25 cellular contexts compared by ENCODE assay signal in genomic region chr9:104876587-104876986, GRCh38.
"Had no signal": no experiment of that assay in that cellular context is flagged by ENCODE, and none has a peak within 500 bp of the region (broad histone marks: within the 10 kb centered on the region; RNA-seq: fewer than 3 reads in every experiment).

No MANE protein-coding gene starts in this region.

- H3K79me2 ChIP-seq: parathyroid adenoma had no signal

- DNase-seq: colonic mucosa; effector CD8-positive, alpha-beta T cell; head of caudate nucleus; kidney; mucosa of descending colon; naive B cell; stimulated activated CD4-positive, alpha-beta T cell treated with anti-CD3 and anti-CD28 coated beads, Interleukin-2, amount 100 ng/mL, for 24 hours; stimulated activated CD4-positive, alpha-beta T cell treated with anti-CD3 and anti-CD28 coated beads, Interleukin-4, amount 100 ng/mL, for 24 hours; stimulated activated naive CD4-positive, alpha-beta T cell treated with Interleukin-2 at 50 U/mL for 16 hours; stomach; substantia nigra; testis; tibial artery; upper lobe of right lung; uterus had no signal

- H3K27ac ChIP-seq: colonic mucosa, neural progenitor cell, parathyroid adenoma, prostate gland, right atrium auricular region, stomach, testis, tibial artery, upper lobe of right lung, uterus had no signal

- H3K4me2 ChIP-seq: neural progenitor cell, smooth muscle cell had no signal

- H3K9me3 ChIP-seq: colonic mucosa, mucosa of descending colon, prostate gland, right atrium auricular region, stomach, testis, tibial artery, upper lobe of right lung, uterus had no signal

- H3K4me3 ChIP-seq: colonic mucosa, lung, mucosa of descending colon, neural progenitor cell, prostate gland, right atrium auricular region, smooth muscle cell, stomach, testis, tibial artery, upper lobe of right lung, uterus had no signal

- H3K9me3 Mint-ChIP-seq: dendritic cell treated with granulocyte-macrophage colony-stimulating factor and Interleukin-4, amounts not matched to agents 40 ng/mL and 50 ng/mL, for 4 days; memory B cell; natural killer cell treated with Interleukin-12 subunit alpha and Interleukin-12 subunit beta and Interleukin-15 and Interleukin-18, amount 100 ng/mL, for 72 hours; neural progenitor cell; stimulated activated effector memory CD8-positive, alpha-beta T cell treated with anti-CD3 and anti-CD28 coated beads, Interleukin-12 subunit alpha, Interleukin-12 subunit beta, amount 100 ng/mL, for 72 hours had no signal

- H2AFZ ChIP-seq: neural progenitor cell, parathyroid adenoma had no signal

- H3K36me3 Mint-ChIP-seq: natural killer cell treated with Interleukin-12 subunit alpha and Interleukin-12 subunit beta and Interleukin-15 and Interleukin-18, amount 100 ng/mL, for 72 hours; stimulated activated effector memory CD8-positive, alpha-beta T cell treated with anti-CD3 and anti-CD28 coated beads, Interleukin-12 subunit alpha, Interleukin-12 subunit beta, amount 100 ng/mL, for 72 hours had no signal

- H3K27me3 Mint-ChIP-seq: dendritic cell treated with granulocyte-macrophage colony-stimulating factor and Interleukin-4, amounts not matched to agents 40 ng/mL and 50 ng/mL, for 4 days; memory B cell; naive B cell; natural killer cell treated with Interleukin-12 subunit alpha and Interleukin-12 subunit beta and Interleukin-15 and Interleukin-18, amount 100 ng/mL, for 72 hours had no signal

- H3K27ac Mint-ChIP-seq: dendritic cell treated with granulocyte-macrophage colony-stimulating factor and Interleukin-4, amounts not matched to agents 40 ng/mL and 50 ng/mL, for 4 days; memory B cell; natural killer cell treated with Interleukin-12 subunit alpha and Interleukin-12 subunit beta and Interleukin-15 and Interleukin-18, amount 100 ng/mL, for 72 hours; stimulated activated effector memory CD8-positive, alpha-beta T cell treated with anti-CD3 and anti-CD28 coated beads, Interleukin-12 subunit alpha, Interleukin-12 subunit beta, amount 100 ng/mL, for 72 hours had no signal

- H3K4me1 Mint-ChIP-seq: stimulated activated effector memory CD8-positive, alpha-beta T cell treated with anti-CD3 and anti-CD28 coated beads, Interleukin-12 subunit alpha, Interleukin-12 subunit beta, amount 100 ng/mL, for 72 hours had no signal

- H3K4me1 ChIP-seq: colonic mucosa, prostate gland had no signal

- H3K4me3 Mint-ChIP-seq: dendritic cell treated with granulocyte-macrophage colony-stimulating factor and Interleukin-4, amounts not matched to agents 40 ng/mL and 50 ng/mL, for 4 days; memory B cell; naive B cell; natural killer cell treated with Interleukin-12 subunit alpha and Interleukin-12 subunit beta and Interleukin-15 and Interleukin-18, amount 100 ng/mL, for 72 hours; neural progenitor cell; stimulated activated effector memory CD8-positive, alpha-beta T cell treated with anti-CD3 and anti-CD28 coated beads, Interleukin-12 subunit alpha, Interleukin-12 subunit beta, amount 100 ng/mL, for 72 hours had no signal

- H3K36me3 ChIP-seq: colonic mucosa, neural progenitor cell, uterus had no signal

- H3K27me3 ChIP-seq: colonic mucosa, neural progenitor cell, right atrium auricular region, stomach, testis, tibial artery, upper lobe of right lung, uterus had no signal
